1 cellular context compared by ENCODE assay signal in genomic region chr15:84773716-84774115, GRCh38.
TF ChIP-seq lines count a peak whose summit lies in the region.

No MANE protein-coding gene starts in this region.

TF ChIP-seq in HepG2, 621 proteins besides CTCF, POLR2A, EP300 and RAD21:
- TF ChIP-seq ZNF563 (CRISPR knock-in tag; IDR thresholded peaks at IDR 0.05) (no peak), ZNF264 (CRISPR knock-in tag; IDR thresholded peaks at IDR 0.05) (no peak), MEIS2 (CRISPR knock-in tag; IDR thresholded peaks at IDR 0.05) (no peak), RFX5 (IDR thresholded peaks at IDR 0.05; ENCODE audit: low read depth, low read length) (no peak), EZH2 (conservative IDR thresholded peaks at IDR 0.05; ENCODE audit: low read depth, low read length) (no peak), RNF2 (conservative IDR thresholded peaks at IDR 0.05; ENCODE audit: low read depth) (no peak), MZF1 (CRISPR knock-in tag; IDR thresholded peaks at IDR 0.05; ENCODE audit: borderline replicate concordance) (no peak)
